In genomic region chr7:27166475-27167169, GRCh38 we compare ENCODE assay signal across 10 cellular contexts. TPM values are rescaled to one million over a fixed set of nuclear protein-coding genes. Genes with fewer than 3 reads are reported as not detected.
DNase-seq lines count a peak whose midpoint lies in the region; ATAC-seq and TF ChIP-seq lines count a peak whose summit lies in the region.
"Had no signal": no experiment of that assay in that cellular context is flagged by ENCODE, and none has a peak within 500 bp of the region (broad histone marks: within the 10 kb centered on the region; RNA-seq: fewer than 3 reads in every experiment).

No MANE protein-coding gene starts in this region.

- H3K27ac ChIP-seq in PC-3 (ENCODE audit: low read length) (peak overlapping the region; percentile 97), gastrocnemius medialis (peak overlapping the region; percentile 90 to 99 (median 95))

- intact Hi-C loops in PC-3 (cut with micrococcal nuclease) = loop anchor here (5.0 kb wide), 3 partner anchors 36 to 1009 kb away; partner anchors contain the start of genes CBX3, HNRNPA2B1 and HOXA13
- intact Hi-C loops in gastrocnemius medialis (cut with DNase I; ENCODE audit: low total_unique reads) = loop anchor here (5.0 to 10.0 kb wide), 2 partner anchors 34 to 1402 kb away; partner anchors contain the start of gene HOXA4

- peaks cover 100% of the 10 kb centered on the region for H3K79me2 ChIP-seq in PC-3 (ENCODE audit: low read length)

- in situ Hi-C loops in gastrocnemius medialis (cut with MboI; ENCODE audit: low sequenced_read_pairs in 4 of 4) = loop anchor here in 2 of 4 donors (5.0 to 25.0 kb wide), 3 partner anchors 954 to 1309 kb away; partner anchors contain the start of genes CBX3 (in 1 of the 2) and HNRNPA2B1 (in 1 of the 2)

- H3K27me3 ChIP-seq in PC-3 (ENCODE audit: low read length) = no peaks in the 10 kb centered on the region
- H3K27me3 ChIP-seq in gastrocnemius medialis = no peaks in the 10 kb centered on the region

- BruUV-seq in PC-3 (replicated peaks; lab: Mats Ljungman, UMichigan) = no TSS peak

- H3K4me1 ChIP-seq in PC-3 (ENCODE audit: insufficient read depth, low read length) = peaks cover 11% of the 10 kb centered on the region
- H3K4me1 ChIP-seq in gastrocnemius medialis = peaks cover 12 to 55% of the 10 kb centered on the region in 2 donors

- CTCF ChIA-PET in PC-3 (lab: Charles Lee) = no interaction called here

- POLR2A ChIA-PET in PC-3 (lab: Charles Lee; ENCODE audit: unreplicated experiment) = interaction anchor here (0.6 to 1.2 kb wide), 5 partner anchors 9 to 459 kb away, joined by 3 to 5 read pairs (median 3); no protein-coding TSS in a partner anchor

- no peak for TF ChIP-seq POLR2A in gastrocnemius medialis (IDR thresholded peaks at IDR 0.05)

- H3K4me3 ChIP-seq in PC-3 (ENCODE audit: low read length) = peak overlapping the region; percentile 84
- peak overlapping the region; percentile 62 to 88 (median 77) for H3K4me3 ChIP-seq in gastrocnemius medialis

- peaks cover 20% of the 10 kb centered on the region for H4K20me1 ChIP-seq in PC-3 (ENCODE audit: low read length)

- no peaks in the 10 kb centered on the region for H3K9me2 ChIP-seq in PC-3 (replicated peaks; ENCODE audit: low read length)

- H3K4me2 ChIP-seq in PC-3 (ENCODE audit: low read length) = peak overlapping the region; percentile 93

- H2AFZ ChIP-seq in PC-3 (ENCODE audit: low read length) = no peak overlapping the region

- peak; percentile 81 for DNase-seq in DMS 273 (lab: John Stamatoyannopoulos, UW; ENCODE audit: unreplicated experiment)
- no peak for DNase-seq in DMS 273 treated with DMSO at 0.1 percent for 48 hours (lab: John Stamatoyannopoulos, UW)
- DNase-seq in PC-3 = peak; percentile 33
- DNase-seq in glomerular visceral epithelial cell (ENCODE audit: extremely low spot score) = peak; percentile 35
- DNase-seq in gastrocnemius medialis = peak in 1 of 2 donors; percentile 41
- no peak for DNase-seq in NCI-H82 treated with DMSO at 0.1 percent for 48 hours (lab: John Stamatoyannopoulos, UW; ENCODE audit: unreplicated experiment)
- DNase-seq in cerebellum (ENCODE audit: low spot score) = no peak
- DNase-seq: hippocampal formation, SIG-M5 had no signal

- H3F3A ChIP-seq in PC-3 (ENCODE audit: low read length, unreplicated experiment) = peaks cover 5% of the 10 kb centered on the region

- peak overlapping the region; percentile 90 for H3K9ac ChIP-seq in PC-3 (ENCODE audit: low read length)

- no peak for ATAC-seq in PC-3
- peak in 1 of 2 donors; percentile 4 for ATAC-seq in gastrocnemius medialis
- no peak for ATAC-seq in HG02981 (IDR thresholded peaks at IDR 0.05; ENCODE audit: unreplicated experiment)

- TF ChIP-seq CTCF in PC-3 (conservative IDR thresholded peaks at IDR 0.05; ENCODE audit: low read depth, low read length) (no peak), gastrocnemius medialis (IDR thresholded peaks at IDR 0.05 in 4 of 5, conservative IDR thresholded peaks at IDR 0.05 in 1 of 5) (no peak)

- H3K36me3 ChIP-seq in PC-3 (ENCODE audit: low read depth, low read length) (peaks cover 26% of the 10 kb centered on the region), gastrocnemius medialis (no peaks in the 10 kb centered on the region)

- no peaks in the 10 kb centered on the region for H3K9me3 ChIP-seq in PC-3 (ENCODE audit: low read length)
- H3K9me3 ChIP-seq in gastrocnemius medialis = no peaks in the 10 kb centered on the region

RNA-seq across cellular contexts. Expression of gene HOXA9, which starts 1.3 kb away (rescaled TPM):
- total RNA-seq in PC-3 (2014; rRNA removed) (69.0 and 85.3 TPM in 2 replicates), gastrocnemius medialis (10 to 100 TPM; 18.9 to 30.3 (median 19.5) TPM), cerebellum (not detected)

RNA-seq across cellular contexts. Expression of gene HOXA10, which starts 7.5 kb away (rescaled TPM):
- 36.0 and 46.1 TPM in 2 replicates for total RNA-seq in PC-3 (2014; rRNA removed)
- total RNA-seq in gastrocnemius medialis = 10 to 100 TPM; 24.6 to 61.2 (median 40.0) TPM
- total RNA-seq in cerebellum = not detected

RNA-seq across cellular contexts. Expression of gene HOXA7, which starts 10.1 kb away (rescaled TPM):
- 2.6 and 2.8 TPM in 2 replicates for total RNA-seq in PC-3 (2014; rRNA removed)
- total RNA-seq in gastrocnemius medialis = 10 to 100 TPM in 1 of 4 donors, 1 to 10 TPM in 3; 5.3 to 12.8 (median 8.6) TPM
- not detected for total RNA-seq in cerebellum

RNA-seq across cellular contexts. Expression of gene HOXA3, which starts 14.2 kb away (rescaled TPM):
- total RNA-seq in PC-3 (2014; rRNA removed) (4.5 and 13.8 TPM in 2 replicates), gastrocnemius medialis (1 to 10 TPM in 3 of 4 donors, under 1 TPM in 1; 0.53 to 6.2 (median 3.0) TPM), cerebellum (not detected)

RNA-seq across cellular contexts. Expression of gene HOXA11, which starts 18.4 kb away (rescaled TPM):
- total RNA-seq in PC-3 (2014; rRNA removed) (26.6 and 31.4 TPM in 2 replicates), gastrocnemius medialis (1 to 10 TPM; 5.1 to 7.9 (median 6.4) TPM), cerebellum (not detected)

Comparison
In these comparisons a context has a peak if more than half of its experiments do, and no peak if none do; other contexts are left out.
1. DNase-seq: peak in DMS 273 (single experiment), PC-3 (single experiment) and glomerular visceral epithelial cell (single experiment); none in DMS 273 treated with DMSO at 0.1 percent for 48 hours (single experiment), NCI-H82 treated with DMSO at 0.1 percent for 48 hours (single experiment) and cerebellum (single experiment).
2. RNA of gene HOXA9, which starts 1.3 kb away (total RNA-seq): 69.0 to 85.3 TPM in PC-3 and 18.9 to 30.3 TPM in gastrocnemius medialis; not detected in cerebellum (single experiment); every median in the first group is over 10 times any median in the second.
3. RNA of gene HOXA10, which starts 7.5 kb away (total RNA-seq): 36.0 to 46.1 TPM in PC-3 and 24.6 to 61.2 TPM in gastrocnemius medialis; not detected in cerebellum (single experiment); every median in the first group is over 10 times any median in the second.